Comparison of ENCODE assay signal across 8 cellular contexts in genomic region chr2:197215988-197216979, GRCh38.
DNase-seq lines count a peak whose midpoint lies in the region; ATAC-seq, FAIRE-seq and TF ChIP-seq lines count a peak whose summit lies in the region.

No MANE protein-coding gene starts in this region.

- WGBS in small intestine, 3 donors = 42 to 62% (median 54%) methylated on average over 7 of the region's 7 CpGs

- peak overlapping the region; percentile 25 for H3K4me3 ChIP-seq in MM.1S (ENCODE audit: low read length)
- H3K4me3 ChIP-seq in choroid plexus epithelial cell (ENCODE audit: low read depth, low read length) = no peak overlapping the region
- no peak overlapping the region for H3K4me3 ChIP-seq in small intestine (ENCODE audit: low read depth in 1 of 2, low read length in 2 of 2)
- no peak overlapping the region for H3K4me3 ChIP-seq in dorsolateral prefrontal cortex

- H3K9me3 ChIP-seq in MM.1S (replicated peaks; ENCODE audit: insufficient read depth, low read length) = no peaks in the 10 kb centered on the region
- no peaks in the 10 kb centered on the region for H3K9me3 ChIP-seq in small intestine (ENCODE audit: control insufficient read depth, low read depth)

- peak overlapping the region; percentile 81; the same call in 1 of the 2 replicates for H3K27ac ChIP-seq in MM.1S (ENCODE audit: low read length)
- peak overlapping the region in 1 of 2 donors; percentile 66 for H3K27ac ChIP-seq in small intestine (ENCODE audit: low read depth in 1 of 2, low read length in 1 of 2)
- peak overlapping the region in 9 of 59 donors; percentile 1 to 61 (median 16) for H3K27ac ChIP-seq in dorsolateral prefrontal cortex

- no peak for TF ChIP-seq CTCF in MM.1S (IDR thresholded peaks at IDR 0.05; ENCODE audit: low read length)
- no peak for TF ChIP-seq CTCF in choroid plexus epithelial cell (conservative IDR thresholded peaks at IDR 0.05; ENCODE audit: low read depth, low read length)
- TF ChIP-seq CTCF in dorsolateral prefrontal cortex (IDR thresholded peaks at IDR 0.05 in 54 of 56, conservative IDR thresholded peaks at IDR 0.05 in 2 of 56; ENCODE audit: low read depth in 1 of 56, partially characterized antibody in 56 of 56) = no peak
- TF ChIP-seq CTCF in omental fat pad (IDR thresholded peaks at IDR 0.05) = no peak

- no peaks in the 10 kb centered on the region for H3K9me2 ChIP-seq in MM.1S (replicated peaks; ENCODE audit: insufficient read depth, low read length)

- H3K27me3 ChIP-seq in MM.1S (replicated peaks; ENCODE audit: insufficient read depth, low read length) (no peaks in the 10 kb centered on the region), small intestine (ENCODE audit: control insufficient read depth in 2 of 2, insufficient read depth in 2 of 2, low read length in 2 of 2) (no peaks in the 10 kb centered on the region), dorsolateral prefrontal cortex (no peaks in the 10 kb centered on the region)

- H3K79me2 ChIP-seq in MM.1S (ENCODE audit: low read length) = peaks cover 81% of the 10 kb centered on the region

- ATAC-seq in GM18508 (IDR thresholded peaks at IDR 0.05; ENCODE audit: insufficient read depth, unreplicated experiment) = peak; percentile 52
- peak; percentile 61 for ATAC-seq in GM21825 (IDR thresholded peaks at IDR 0.05; ENCODE audit: unreplicated experiment)
- no peak for ATAC-seq in omental fat pad (ENCODE audit: low FRiP score)

- no peak for FAIRE-seq in small intestine (lab: Jason Lieb, UNC)

- peak overlapping the region; percentile 83 for H3K4me2 ChIP-seq in MM.1S (ENCODE audit: low read depth, low read length)

- peaks cover 14% of the 10 kb centered on the region for H3F3A ChIP-seq in MM.1S (ENCODE audit: insufficient read depth, low read length)

- H3K36me3 ChIP-seq in MM.1S (replicated peaks; ENCODE audit: insufficient read depth, low read length) (no peaks in the 10 kb centered on the region), small intestine (ENCODE audit: control insufficient read depth in 2 of 2, insufficient read depth in 2 of 2, low read length in 2 of 2) (no peaks in the 10 kb centered on the region)

- H3K9ac ChIP-seq in MM.1S (ENCODE audit: low read length) = peak overlapping the region; percentile 40; the same call in 1 of the 2 replicates

- peaks cover 57% of the 10 kb centered on the region for H3K4me1 ChIP-seq in MM.1S (ENCODE audit: low read length)
- peaks cover 0 to 11% of the 10 kb centered on the region in 2 donors for H3K4me1 ChIP-seq in small intestine (ENCODE audit: control insufficient read depth in 2 of 2, insufficient read depth in 1 of 2, low read depth in 1 of 2, low read length in 1 of 2)

- intact Hi-C loops in dorsolateral prefrontal cortex (cut with DNase I) = no loop called here

- no peak overlapping the region for H2AFZ ChIP-seq in MM.1S (ENCODE audit: low read length)

- DNase-seq in MM.1S = peak; percentile 57
- peak; percentile 55 for DNase-seq in choroid plexus epithelial cell (ENCODE audit: low read depth)
- peak; percentile 20 for DNase-seq in small intestine
- DNase-seq in dorsolateral prefrontal cortex = no peak
- DNase-seq in omental fat pad (ENCODE audit: low spot score) = no peak
- DNase-seq in GM19240 (ENCODE audit: insufficient read length, low spot score) = no peak

- no peaks in the 10 kb centered on the region for H4K20me1 ChIP-seq in MM.1S (ENCODE audit: insufficient read depth, low read length)

Comparison
In these comparisons a context has a peak if more than half of its experiments do, and no peak if none do; other contexts are left out.
1. DNase-seq: peak in MM.1S (single experiment), choroid plexus epithelial cell (single experiment) and small intestine (single experiment); none in dorsolateral prefrontal cortex (0 of 10), omental fat pad (single experiment) and GM19240 (single experiment).